ENCODE assay signal across 8 cellular contexts in genomic region chr10:77493851-77494788, GRCh38.
A peak's percentile ranks its signal among the peaks of the same experiment; 100 is the strongest.
DNase-seq lines count a peak whose midpoint lies in the region; ATAC-seq and TF ChIP-seq lines count a peak whose summit lies in the region.
"Had no signal": no experiment of that assay in that cellular context is flagged by ENCODE, and none has a peak within 500 bp of the region (broad histone marks: within the 10 kb centered on the region; RNA-seq: fewer than 3 reads in every experiment).

No MANE protein-coding gene starts in this region.

- peaks cover 4% of the 10 kb centered on the region for H3K4me1 Mint-ChIP-seq in endothelial cell (ENCODE audit: unreplicated experiment)
- no peaks in the 10 kb centered on the region for H3K4me1 Mint-ChIP-seq in CD8-positive, alpha-beta T cell (ENCODE audit: low read depth)

- H3F3A ChIP-seq in Loucy (ENCODE audit: low read depth): no peaks in the 10 kb centered on the region

- H4K20me1 ChIP-seq in Loucy (ENCODE audit: insufficient read depth, low read length, poor library complexity, severe bottlenecking): no peaks in the 10 kb centered on the region

- H3K27ac Mint-ChIP-seq in endothelial cell (ENCODE audit: unreplicated experiment): no peak overlapping the region
- H3K27ac Mint-ChIP-seq in CD8-positive, alpha-beta T cell: no peak overlapping the region

- H3K4me2 ChIP-seq in Loucy (ENCODE audit: low read depth, low read length, poor library complexity, severe bottlenecking): no peak overlapping the region

- TF ChIP-seq CTCF in Loucy (conservative IDR thresholded peaks at IDR 0.05; ENCODE audit: low read length) (peak; percentile 45), endothelial cell (IDR thresholded peaks at IDR 0.05; ENCODE audit: unreplicated experiment) (peak; percentile 22)
- no peak for TF ChIP-seq CTCF in CD8-positive, alpha-beta T cell (IDR thresholded peaks at IDR 0.05)

- H3K79me2 ChIP-seq in Loucy (ENCODE audit: insufficient read depth, low read length): no peaks in the 10 kb centered on the region

- POLR2A ChIA-PET in CD8-positive, alpha-beta T cell (lab: Charles Lee): no interaction called here

- no peaks in the 10 kb centered on the region for H3K4me1 ChIP-seq in Loucy (ENCODE audit: insufficient read depth, low read length, poor library complexity, severe bottlenecking)
- no peaks in the 10 kb centered on the region for H3K4me1 ChIP-seq in CD8-positive, alpha-beta T cell (ENCODE audit: insufficient read depth, low read length)

- no peaks in the 10 kb centered on the region for H3K9me3 ChIP-seq in Loucy (ENCODE audit: insufficient read depth, low read depth, low read length)
- H3K9me3 ChIP-seq in CD8-positive, alpha-beta T cell (ENCODE audit: low read length): no peaks in the 10 kb centered on the region

- no peak overlapping the region for H3K4me3 ChIP-seq in Loucy (ENCODE audit: low read length, poor library complexity, severe bottlenecking)
- no peak overlapping the region for H3K4me3 ChIP-seq in CD8-positive, alpha-beta T cell (ENCODE audit: low read depth, low read length)
- H3K4me3 ChIP-seq: coronary artery had no signal

- CTCF ChIA-PET in CD8-positive, alpha-beta T cell (lab: Charles Lee): no interaction called here

- H3K9me2 ChIP-seq in Loucy (replicated peaks; ENCODE audit: low read depth, low read length): no peaks in the 10 kb centered on the region

- no peak overlapping the region for H2AFZ ChIP-seq in Loucy (ENCODE audit: low read length)

- no peak overlapping the region for H3K9ac ChIP-seq in Loucy (ENCODE audit: low read depth, low read length, poor library complexity, severe bottlenecking)

- DNase-seq in endothelial cell (ENCODE audit: low spot score) (peak; percentile 45), renal cortical epithelial cell (ENCODE audit: low read depth) (peak; percentile 34)
- DNase-seq in CD8-positive, alpha-beta T cell: no peak

- H3K4me3 Mint-ChIP-seq in endothelial cell (ENCODE audit: unreplicated experiment): no peak overlapping the region
- H3K4me3 Mint-ChIP-seq in CD8-positive, alpha-beta T cell: no peak overlapping the region

- no peak overlapping the region for H3K27ac ChIP-seq in CD8-positive, alpha-beta T cell (ENCODE audit: low read depth, low read length)
- H3K27ac ChIP-seq: coronary artery had no signal

- H3K36me3 Mint-ChIP-seq in endothelial cell (ENCODE audit: low read depth, unreplicated experiment): no peaks in the 10 kb centered on the region
- H3K36me3 Mint-ChIP-seq in CD8-positive, alpha-beta T cell: no peaks in the 10 kb centered on the region

- peak; percentile 27 for ATAC-seq in GM18520 (IDR thresholded peaks at IDR 0.05; ENCODE audit: unreplicated experiment)
- no peak for ATAC-seq in CD8-positive, alpha-beta T cell
- no peak for ATAC-seq in GM19324 (IDR thresholded peaks at IDR 0.05; ENCODE audit: low FRiP score, unreplicated experiment)
- ATAC-seq in HG03354 (IDR thresholded peaks at IDR 0.05; ENCODE audit: poor library complexity, severe bottlenecking, unreplicated experiment): no peak

- no peaks in the 10 kb centered on the region for H3K36me3 ChIP-seq in Loucy (ENCODE audit: insufficient read depth, low read length)
- no peaks in the 10 kb centered on the region for H3K36me3 ChIP-seq in CD8-positive, alpha-beta T cell (ENCODE audit: insufficient read depth, low read length)

- no peaks in the 10 kb centered on the region for H3K9me3 Mint-ChIP-seq in endothelial cell (ENCODE audit: unreplicated experiment)
- no peaks in the 10 kb centered on the region for H3K9me3 Mint-ChIP-seq in CD8-positive, alpha-beta T cell

- H3K27me3 Mint-ChIP-seq in endothelial cell (ENCODE audit: unreplicated experiment): peaks cover 3% of the 10 kb centered on the region
- H3K27me3 Mint-ChIP-seq in CD8-positive, alpha-beta T cell (ENCODE audit: low read depth): no peaks in the 10 kb centered on the region

- intact Hi-C loops in CD8-positive, alpha-beta T cell (cut with DNase I, micrococcal nuclease): no loop called here

- no peaks in the 10 kb centered on the region for H3K27me3 ChIP-seq in Loucy (ENCODE audit: insufficient read depth, low read length, poor library complexity, severe bottlenecking)
- H3K27me3 ChIP-seq in CD8-positive, alpha-beta T cell (ENCODE audit: insufficient read depth, low read length): no peaks in the 10 kb centered on the region

Comparison
In these comparisons a context has a peak if more than half of its experiments do, and no peak if none do; other contexts are left out.
1. DNase-seq: peak in endothelial cell (single experiment) and renal cortical epithelial cell (single experiment); none in CD8-positive, alpha-beta T cell (0 of 7).